In genomic region chr1:246583448-246584185, GRCh38 we compare ENCODE assay signal across 8 cellular contexts. TPM values are rescaled to one million over a fixed set of nuclear protein-coding genes. Genes with fewer than 3 reads are reported as not detected.
DNase-seq lines count a peak whose midpoint lies in the region; ATAC-seq, FAIRE-seq and TF ChIP-seq lines count a peak whose summit lies in the region.

No MANE protein-coding gene starts in this region.

- no peak for FAIRE-seq in GM12892 (lab: Jason Lieb, UNC)

- H3K27me3 ChIP-seq in esophagus muscularis mucosa: no peaks in the 10 kb centered on the region
- H3K27me3 ChIP-seq in psoas muscle (ENCODE audit: insufficient read depth in 3 of 3, low read length in 2 of 3): no peaks in the 10 kb centered on the region

- ATAC-seq in psoas muscle (peak; percentile 47 to 87 (median 84)), GM19324 (IDR thresholded peaks at IDR 0.05; ENCODE audit: low FRiP score, unreplicated experiment) (no peak)

- TF ChIP-seq CTCF in esophagus muscularis mucosa (IDR thresholded peaks at IDR 0.05): no peak
- TF ChIP-seq CTCF in psoas muscle (IDR thresholded peaks at IDR 0.05): no peak

- DNase-seq in EL (peak; percentile 22), NCI-H2107 (lab: John Stamatoyannopoulos, UW) (peak; percentile 26), esophagus muscularis mucosa (ENCODE audit: extremely low spot score) (no peak), psoas muscle (no peak), iPS-NIHi7 (ENCODE audit: extremely low spot score) (no peak), GM12892 (ENCODE audit: insufficient read length) (no peak)
- DNase-seq in stimulated activated CD4-positive, alpha-beta T cell treated with anti-CD3 and anti-CD28 coated beads, Interleukin-15, amount 100 ng/mL, for 24 hours: no peak

- TF ChIP-seq POLR2A in esophagus muscularis mucosa (IDR thresholded peaks at IDR 0.05; ENCODE audit: low read depth) (no peak), GM12892 (IDR thresholded peaks at IDR 0.05; ENCODE audit: low read depth, low read length) (no peak)

- intact Hi-C loops in esophagus muscularis mucosa (cut with DNase I) (no loop called here), psoas muscle (cut with DNase I) (loop anchor here in 1 of 2 donors (5.0 kb wide), 1 partner anchor 34 kb away; no protein-coding TSS in a partner anchor)

- H3K4me1 ChIP-seq in esophagus muscularis mucosa: peaks cover 73 to 96% (median 93%) of the 10 kb centered on the region in 4 donors
- peaks cover 64% of the 10 kb centered on the region for H3K4me1 ChIP-seq in psoas muscle

- H3K9me3 ChIP-seq in esophagus muscularis mucosa: no peaks in the 10 kb centered on the region
- H3K9me3 ChIP-seq in psoas muscle: no peaks in the 10 kb centered on the region

- H3K27ac ChIP-seq in esophagus muscularis mucosa (replicated peaks in 1 of 4): peak overlapping the region; percentile 70 to 84 (median 79)
- H3K27ac ChIP-seq in psoas muscle: peak overlapping the region; percentile 13

- H3K36me3 ChIP-seq in esophagus muscularis mucosa: no peaks in the 10 kb centered on the region
- no peaks in the 10 kb centered on the region for H3K36me3 ChIP-seq in psoas muscle (ENCODE audit: insufficient read depth in 1 of 2, low read depth in 1 of 2)

- TF ChIP-seq EP300 in esophagus muscularis mucosa (IDR thresholded peaks at IDR 0.05): peak; percentile 36

- 67% methylated on average over 5 of the region's 6 CpGs for WGBS in esophagus muscularis mucosa
- 66 to 76% (median 74%) methylated on average over 6 of the region's 6 CpGs for WGBS in psoas muscle, 3 donors

- H3K4me3 ChIP-seq in esophagus muscularis mucosa: no peak overlapping the region
- no peak overlapping the region for H3K4me3 ChIP-seq in psoas muscle

RNA-seq across cellular contexts. Expression of gene CNST, which starts 17.4 kb away (rescaled TPM):
- total RNA-seq in esophagus muscularis mucosa: 10 to 100 TPM; 55.4 to 74.7 (median 61.9) TPM
- 10 to 100 TPM; 17.3 to 64.8 (median 30.9) TPM for total RNA-seq in psoas muscle
- polyA plus RNA-seq in psoas muscle: 10 to 100 TPM in 2 of 3 donors, 1 to 10 TPM in 1; 9.7 to 56.7 (median 15.9) TPM
- polyA plus RNA-seq in GM12892 (2012; ENCODE audit: missing spikeins): 7.7 TPM

RNA-seq across cellular contexts. Expression of gene TFB2M, which starts 17.6 kb away (rescaled TPM):
- 10 to 100 TPM in 2 of 4 donors, 1 to 10 TPM in 2; 9.1 to 12.9 (median 11.4) TPM for total RNA-seq in esophagus muscularis mucosa
- 10 to 100 TPM; 12.8 to 19.3 (median 15.0) TPM for total RNA-seq in psoas muscle
- 10 to 100 TPM; 20.1 to 39.0 (median 23.2) TPM for polyA plus RNA-seq in psoas muscle
- polyA plus RNA-seq in GM12892 (2012; ENCODE audit: missing spikeins): 20.8 TPM

Comparison
In these comparisons a context has a peak if more than half of its experiments do, and no peak if none do; other contexts are left out.
1. DNase-seq: peak in EL (single experiment) and NCI-H2107 (single experiment); none in esophagus muscularis mucosa (single experiment), psoas muscle (0 of 2), iPS-NIHi7 (single experiment), stimulated activated CD4-positive, alpha-beta T cell treated with anti-CD3 and anti-CD28 coated beads, Interleukin-15, amount 100 ng/mL, for 24 hours (single experiment) and GM12892 (single experiment).